ENCODE assay signal across 27 cellular contexts in genomic region chr10:130403153-130403890, GRCh38.
A peak's percentile ranks its signal among the peaks of the same experiment; 100 is the strongest.
DNase-seq lines count a peak whose midpoint lies in the region; TF ChIP-seq lines count a peak whose summit lies in the region.
"Had no signal": no experiment of that assay in that cellular context is flagged by ENCODE, and none has a peak within 500 bp of the region (broad histone marks: within the 10 kb centered on the region; RNA-seq: fewer than 3 reads in every experiment).

No MANE protein-coding gene starts in this region.

- peaks cover 4% of the 10 kb centered on the region for H3K4me1 Mint-ChIP-seq in endodermal cell
- H3K4me1 Mint-ChIP-seq: activated CD4-positive, alpha-beta T cell treated with anti-CD3 and anti-CD28 coated beads, Interleukin-2, amount 10 ng/mL, durations not matched to agents 7 days and 5 days; activated CD8-positive, alpha-beta memory T cell treated with anti-CD3 and anti-CD28 coated beads, Interleukin-2, amount 10 ng/mL, durations not matched to agents 7 days and 5 days; naive thymus-derived CD8-positive, alpha-beta T cell had no signal

- H3K9me3 Mint-ChIP-seq in endodermal cell = peaks cover 5% of the 10 kb centered on the region
- H3K9me3 Mint-ChIP-seq: activated CD4-positive, alpha-beta T cell treated with anti-CD3 and anti-CD28 coated beads, Interleukin-2, amount 10 ng/mL, durations not matched to agents 7 days and 5 days; activated T-helper 1 cell treated with anti-CD3 and anti-CD28 coated beads, Interleukin-12 subunit alpha, Interleukin-12 subunit beta, Interleukin-2, Interleukin-4 antibody, amounts not matched to agents 30 ng/mL and 10 ng/mL and 1 ng/mL, durations not matched to agents 14 hours and 24 hours and 36 hours had no signal

- no peaks in the 10 kb centered on the region for H3K36me3 Mint-ChIP-seq in endodermal cell (ENCODE audit: low read depth)
- H3K36me3 Mint-ChIP-seq: activated CD8-positive, alpha-beta memory T cell treated with anti-CD3 and anti-CD28 coated beads, Interleukin-2, amount 10 ng/mL, durations not matched to agents 7 days and 5 days; activated naive CD8-positive, alpha-beta T cell; naive thymus-derived CD8-positive, alpha-beta T cell had no signal

- H4K20me1 ChIP-seq in BLaER1 = no peaks in the 10 kb centered on the region

- H3K9ac ChIP-seq in BLaER1 (no peak overlapping the region; the same call in 1 of the 2 replicates), endodermal cell (ENCODE audit: extremely low read depth, low read length, poor library complexity, severe bottlenecking) (no peak overlapping the region)

- intact Hi-C loops in uterus (cut with DNase I; ENCODE audit: low total_unique reads) = no loop called here

- H3K9me3 ChIP-seq in BLaER1 (peaks cover 4% of the 10 kb centered on the region; the same call in 1 of the 2 replicates), endodermal cell (ENCODE audit: control insufficient read depth, low read length) (no peaks in the 10 kb centered on the region), uterus (no peaks in the 10 kb centered on the region)
- H3K9me3 ChIP-seq: Caco-2 had no signal

- H3K4me3 ChIP-seq in BLaER1 = no peak overlapping the region
- H3K4me3 ChIP-seq in endodermal cell (ENCODE audit: low read length) = no peak overlapping the region
- no peak overlapping the region for H3K4me3 ChIP-seq in uterus
- H3K4me3 ChIP-seq: dorsolateral prefrontal cortex, SK-N-MC had no signal

- no peak for TF ChIP-seq CTCF in endodermal cell (conservative IDR thresholded peaks at IDR 0.05)
- TF ChIP-seq CTCF in uterus (IDR thresholded peaks at IDR 0.05) = no peak

- DNase-seq in DMS79 treated with DMSO at 0.1 percent for 48 hours (lab: John Stamatoyannopoulos, UW) = peak; percentile 87
- DNase-seq in NCI-H2171 treated with DMSO at 0.1 percent for 48 hours (lab: John Stamatoyannopoulos, UW) = peak; percentile 77
- DNase-seq in endodermal cell = peak; percentile 30
- no peak for DNase-seq in SHP77 treated with DMSO at 0.1 percent for 48 hours (lab: John Stamatoyannopoulos, UW)
- DNase-seq in occipital lobe (lab: John Stamatoyannopoulos, UW) = no peak
- DNase-seq in cerebellar nuclear complex (lab: John Stamatoyannopoulos, UW) = no peak
- DNase-seq in uterus = no peak
- DNase-seq: activated CD4-positive, alpha-beta T cell treated with anti-CD3 and anti-CD28 coated beads, Interleukin-2, amount 10 ng/mL, durations not matched to agents 7 days and 5 days; activated CD8-positive, alpha-beta memory T cell treated with anti-CD3 and anti-CD28 coated beads, Interleukin-2, amount 10 ng/mL, durations not matched to agents 7 days and 5 days; aorta; C1 segment of cervical spinal cord; Caco-2; caudate nucleus; dorsolateral prefrontal cortex; KG1; midbrain; naive thymus-derived CD8-positive, alpha-beta T cell; NCI-H526; retina; stimulated activated CD4-positive, alpha-beta T cell treated with anti-CD3 and anti-CD28 coated beads, Interleukin-12 subunit alpha, Interleukin-12 subunit beta, amount 100 ng/mL, for 4 hours; stimulated activated CD4-positive, alpha-beta T cell treated with anti-CD3 and anti-CD28 coated beads, Interleukin-4, amount 100 ng/mL, for 4 hours; stimulated activated naive CD4-positive, alpha-beta T cell had no signal

- H3K27me3 ChIP-seq in BLaER1 = no peaks in the 10 kb centered on the region
- no peaks in the 10 kb centered on the region for H3K27me3 ChIP-seq in endodermal cell (ENCODE audit: control insufficient read depth, insufficient read depth, low read length, poor library complexity, severe bottlenecking)
- H3K27me3 ChIP-seq in uterus = no peaks in the 10 kb centered on the region

- TF ChIP-seq POLR2A in uterus (IDR thresholded peaks at IDR 0.05) = no peak

- 87 to 97% methylated on average over 4 to 5 of the region's 5 CpGs for WGBS in endodermal cell (ENCODE audit: insufficient coverage in 1 of 2, insufficient read length in 1 of 2), 2 experiments

- peaks cover 10% of the 10 kb centered on the region for H3K4me1 ChIP-seq in BLaER1
- no peaks in the 10 kb centered on the region for H3K4me1 ChIP-seq in endodermal cell (ENCODE audit: control insufficient read depth, insufficient read depth, low read length)
- no peaks in the 10 kb centered on the region for H3K4me1 ChIP-seq in uterus
- H3K4me1 ChIP-seq: Caco-2 had no signal

- peaks cover 6% of the 10 kb centered on the region for H3K27me3 Mint-ChIP-seq in endodermal cell (ENCODE audit: insufficient read depth)
- H3K27me3 Mint-ChIP-seq: activated CD4-positive, alpha-beta T cell treated with anti-CD3 and anti-CD28 coated beads, Interleukin-2, amount 10 ng/mL, durations not matched to agents 7 days and 5 days; activated CD8-positive, alpha-beta memory T cell treated with anti-CD3 and anti-CD28 coated beads, Interleukin-2, amount 10 ng/mL, durations not matched to agents 7 days and 5 days had no signal

- H3K4me2 ChIP-seq in BLaER1 = peak overlapping the region; percentile 42

- H3K4me3 Mint-ChIP-seq in endodermal cell = no peak overlapping the region
- H3K4me3 Mint-ChIP-seq: activated CD4-positive, alpha-beta T cell treated with anti-CD3 and anti-CD28 coated beads, Interleukin-2, amount 10 ng/mL, durations not matched to agents 7 days and 5 days; activated CD8-positive, alpha-beta memory T cell treated with anti-CD3 and anti-CD28 coated beads, Interleukin-2, amount 10 ng/mL, durations not matched to agents 7 days and 5 days; activated naive CD8-positive, alpha-beta T cell; activated T-helper 1 cell treated with anti-CD3 and anti-CD28 coated beads, Interleukin-12 subunit alpha, Interleukin-12 subunit beta, Interleukin-2, Interleukin-4 antibody, amounts not matched to agents 30 ng/mL and 10 ng/mL and 1 ng/mL, durations not matched to agents 14 hours and 24 hours and 36 hours; naive thymus-derived CD8-positive, alpha-beta T cell; T-helper 2 cell treated with Interferon-gamma antibody and Interleukin-4, amounts not matched to agents 5 μg/mL and 100 μg/mL, for 36 hours had no signal

- no peaks in the 10 kb centered on the region for H3K36me3 ChIP-seq in BLaER1
- no peaks in the 10 kb centered on the region for H3K36me3 ChIP-seq in endodermal cell (ENCODE audit: control insufficient read depth, insufficient read depth, low read length)
- H3K36me3 ChIP-seq in uterus = no peaks in the 10 kb centered on the region

- H3K27ac Mint-ChIP-seq in endodermal cell = no peak overlapping the region
- H3K27ac Mint-ChIP-seq: activated CD4-positive, alpha-beta T cell treated with anti-CD3 and anti-CD28 coated beads, Interleukin-2, amount 10 ng/mL, durations not matched to agents 7 days and 5 days; activated CD8-positive, alpha-beta memory T cell treated with anti-CD3 and anti-CD28 coated beads, Interleukin-2, amount 10 ng/mL, durations not matched to agents 7 days and 5 days; activated naive CD8-positive, alpha-beta T cell; activated T-helper 1 cell treated with anti-CD3 and anti-CD28 coated beads, Interleukin-12 subunit alpha, Interleukin-12 subunit beta, Interleukin-2, Interleukin-4 antibody, amounts not matched to agents 30 ng/mL and 10 ng/mL and 1 ng/mL, durations not matched to agents 14 hours and 24 hours and 36 hours; naive thymus-derived CD8-positive, alpha-beta T cell; T-helper 2 cell treated with Interferon-gamma antibody and Interleukin-4, amounts not matched to agents 5 μg/mL and 100 μg/mL, for 36 hours had no signal

- no peak overlapping the region for H3K27ac ChIP-seq in BLaER1
- no peak overlapping the region for H3K27ac ChIP-seq in endodermal cell (ENCODE audit: low read depth, low read length)
- no peak overlapping the region for H3K27ac ChIP-seq in uterus
- H3K27ac ChIP-seq: dorsolateral prefrontal cortex, SK-N-MC had no signal

Comparison
In these comparisons a context has a peak if more than half of its experiments do, and no peak if none do; other contexts are left out.
1. DNase-seq: peak in DMS79 treated with DMSO at 0.1 percent for 48 hours (single experiment), NCI-H2171 treated with DMSO at 0.1 percent for 48 hours (single experiment) and endodermal cell (single experiment); none in SHP77 treated with DMSO at 0.1 percent for 48 hours (single experiment), occipital lobe (single experiment), cerebellar nuclear complex (0 of 2) and uterus (0 of 2).